23 cellular contexts compared by ENCODE assay signal in genomic region chr20:8876381-8876780, GRCh38.
"Had no signal": no experiment of that assay in that cellular context is flagged by ENCODE, and none has a peak within 500 bp of the region (broad histone marks: within the 10 kb centered on the region; RNA-seq: fewer than 3 reads in every experiment).

No MANE protein-coding gene starts in this region.

- H3K36me3 Mint-ChIP-seq: activated naive CD8-positive, alpha-beta T cell treated with anti-CD3 and anti-CD28 coated beads, Interleukin-2, amount 10 ng/mL, durations not matched to agents 7 days and 5 days had no signal

- H3K4me1 ChIP-seq: adrenal gland, Peyer's patch, SJCRH30 had no signal

- DNase-seq: activated CD4-positive, alpha-beta T cell treated with anti-CD3 and anti-CD28 coated beads for 48 hours; activated CD4-positive, alpha-beta T cell treated with anti-CD3 and anti-CD28 coated beads, Interleukin-2, amount 50 U/mL, for 4 hours; activated CD8-positive, alpha-beta memory T cell treated with anti-CD3 and anti-CD28 coated beads, Interleukin-2, amount 50 U/mL, for 48 hours; activated CD8-positive, alpha-beta T cell treated with anti-CD3 and anti-CD28 coated beads, Interleukin-2, amount 10 ng/mL, durations not matched to agents 7 days and 5 days; activated naive CD4-positive, alpha-beta T cell treated with anti-CD3 and anti-CD28 coated beads, Interleukin-2, amount 50 U/mL, for 16 hours; activated naive CD8-positive, alpha-beta T cell treated with anti-CD3 and anti-CD28 coated beads, Interleukin-2, amount 10 ng/mL, durations not matched to agents 7 days and 5 days; activated T-cell treated with anti-CD3 and anti-CD28 coated beads, Interleukin-2, amount 50 U/mL, for 1 hour; adrenal gland; anterior cingulate cortex; KG1; NCI-H1092 treated with DMSO at 0.1 percent for 48 hours; NCI-H1417 treated with DMSO at 0.1 percent for 48 hours; NCI-H1694; NCI-H2029; NCI-H345; NCI-H510A; Peyer's patch; Right ventricle myocardium superior; SJCRH30; SK-N-SH; T-helper 1 cell had no signal

- H3K4me2 ChIP-seq: SK-N-SH had no signal

- H3K27me3 Mint-ChIP-seq: activated naive CD8-positive, alpha-beta T cell treated with anti-CD3 and anti-CD28 coated beads, Interleukin-2, amount 10 ng/mL, durations not matched to agents 7 days and 5 days had no signal

- H3K9me3 Mint-ChIP-seq: activated naive CD8-positive, alpha-beta T cell treated with anti-CD3 and anti-CD28 coated beads, Interleukin-2, amount 10 ng/mL, durations not matched to agents 7 days and 5 days had no signal

- H3K9me3 ChIP-seq: adrenal gland, Peyer's patch, SJCRH30, SK-N-SH had no signal

- H3K9ac ChIP-seq: SK-N-SH had no signal

- H3K27me3 ChIP-seq: adrenal gland, Peyer's patch, SJCRH30 had no signal

- H3K4me1 Mint-ChIP-seq: activated naive CD8-positive, alpha-beta T cell treated with anti-CD3 and anti-CD28 coated beads, Interleukin-2, amount 10 ng/mL, durations not matched to agents 7 days and 5 days had no signal

- H3K4me3 Mint-ChIP-seq: activated CD8-positive, alpha-beta T cell treated with anti-CD3 and anti-CD28 coated beads, Interleukin-2, amount 10 ng/mL, durations not matched to agents 7 days and 5 days; activated naive CD8-positive, alpha-beta T cell treated with anti-CD3 and anti-CD28 coated beads, Interleukin-2, amount 10 ng/mL, durations not matched to agents 7 days and 5 days had no signal

- H3K4me3 ChIP-seq: adrenal gland, Peyer's patch, SJCRH30 had no signal

- H3K27ac ChIP-seq: adrenal gland, Peyer's patch, RWPE1, SJCRH30 had no signal

- H3K36me3 ChIP-seq: adrenal gland, Peyer's patch, SJCRH30 had no signal

- H3K27ac Mint-ChIP-seq: activated CD8-positive, alpha-beta T cell treated with anti-CD3 and anti-CD28 coated beads, Interleukin-2, amount 10 ng/mL, durations not matched to agents 7 days and 5 days; activated naive CD8-positive, alpha-beta T cell treated with anti-CD3 and anti-CD28 coated beads, Interleukin-2, amount 10 ng/mL, durations not matched to agents 7 days and 5 days had no signal

- ATAC-seq: activated CD4-positive, CD25-positive, alpha-beta regulatory T cell treated with anti-CD3 and anti-CD28 coated beads, Interleukin-2, amount 50 U/mL, for 24 hours; activated CD8-positive, alpha-beta T cell treated with anti-CD3 and anti-CD28 coated beads, Interleukin-2, amount 10 ng/mL, durations not matched to agents 7 days and 5 days had no signal
